8 cellular contexts compared by ENCODE assay signal in genomic region chr19:39846678-39847486, GRCh38. TPM values are rescaled to one million over a fixed set of nuclear protein-coding genes. Genes with fewer than 3 reads are reported as not detected.
A peak's percentile ranks its signal among the peaks of the same experiment; 100 is the strongest.
DNase-seq lines count a peak whose midpoint lies in the region; ATAC-seq and TF ChIP-seq lines count a peak whose summit lies in the region.

No MANE protein-coding gene starts in this region.

- H3K9me3 ChIP-seq in GM23248 (ENCODE audit: low read depth) (no peaks in the 10 kb centered on the region), prostate gland (no peaks in the 10 kb centered on the region)

- H3K9ac ChIP-seq in GM23248, result peak overlapping the region; percentile 88

- H3K9me3 Mint-ChIP-seq in T-cell, result no peaks in the 10 kb centered on the region

- CTCF ChIA-PET in T-cell (lab: Charles Lee), result interaction anchor here in 1 of 2 donors (0.5 to 6.2 kb wide), 6 partner anchors 13 to 1708 kb away, joined by 3 to 69 read pairs (median 12); partner anchors contain the start of genes DYRK1B and PSMC4

- H3K27ac Mint-ChIP-seq in T-cell, result peak overlapping the region; percentile 91 to 95

- H3K9me2 ChIP-seq in GM23248 (ENCODE audit: insufficient read depth), result no peaks in the 10 kb centered on the region

- no peaks in the 10 kb centered on the region for H3F3A ChIP-seq in GM23248 (ENCODE audit: insufficient read depth)

- TF ChIP-seq CTCF in fibroblast of the aortic adventitia (IDR thresholded peaks at IDR 0.05; ENCODE audit: insufficient read depth, low read length) (no peak), prostate gland (IDR thresholded peaks at IDR 0.05) (no peak)

- H3K4me3 ChIP-seq in GM23248 (peak overlapping the region; percentile 92), fibroblast of the aortic adventitia (ENCODE audit: low read depth, low read length) (peak overlapping the region; percentile 64), prostate gland (peak overlapping the region; percentile 60 to 85)

- H3K79me2 ChIP-seq in GM23248 (ENCODE audit: insufficient read depth), result peaks cover 43% of the 10 kb centered on the region

- no peaks in the 10 kb centered on the region for H3K36me3 ChIP-seq in GM23248 (ENCODE audit: low read depth)
- H3K36me3 ChIP-seq in prostate gland, result no peaks in the 10 kb centered on the region

- POLR2A ChIA-PET in T-cell (lab: Charles Lee), result interaction anchor here in 1 of 2 donors (1.3 to 3.0 kb wide), 2 partner anchors 13 to 124 kb away, joined by 5 to 14 read pairs; partner anchors contain the start of genes DYRK1B and PSMC4

- intact Hi-C loops in prostate gland (cut with DNase I), result loop anchor here (5.0 kb wide), 1 partner anchor 125 kb away; the partner anchor contains the start of gene PSMC4

- peaks cover 0 to 3% of the 10 kb centered on the region in 2 donors for H3K27me3 Mint-ChIP-seq in T-cell

- H3K4me1 Mint-ChIP-seq in T-cell, result peaks cover 46 to 50% (median 48%) of the 10 kb centered on the region in 3 donors

- peak overlapping the region; percentile 72 for H3K27ac ChIP-seq in GM23248
- peak overlapping the region; percentile 74 to 86 for H3K27ac ChIP-seq in prostate gland

- DNase-seq in GM23248, result peak; percentile 39
- DNase-seq in T-cell, result no peak
- DNase-seq in fibroblast of the aortic adventitia (ENCODE audit: low read depth), result peak; percentile 15
- no peak for DNase-seq in prostate gland (ENCODE audit: low spot score)
- DNase-seq in Ammon's horn (ENCODE audit: low spot score), result no peak
- DNase-seq in NCI-H446 (lab: John Stamatoyannopoulos, UW), result no peak
- no peak for DNase-seq in NCI-H524 treated with DMSO at 0.1 percent for 48 hours (lab: John Stamatoyannopoulos, UW)

- TF ChIP-seq POLR2A in prostate gland (IDR thresholded peaks at IDR 0.05), result no peak

- no peaks in the 10 kb centered on the region for H3K27me3 ChIP-seq in GM23248 (replicated peaks; ENCODE audit: insufficient read depth)
- no peaks in the 10 kb centered on the region for H3K27me3 ChIP-seq in prostate gland (replicated peaks; ENCODE audit: insufficient read depth)

- 36 to 40% methylated on average over 12 of the region's 12 CpGs for WGBS in GM23248 (ENCODE audit: low coverage in 1 of 2, low lambda C conversion rate in 2 of 2, missing lambda C conversion rate in 2 of 2), 2 experiments
- 45% methylated on average over 12 of the region's 12 CpGs for WGBS in prostate gland

- H3K36me3 Mint-ChIP-seq in T-cell, result no peaks in the 10 kb centered on the region

- H4K20me1 ChIP-seq in GM23248 (ENCODE audit: insufficient read depth), result no peaks in the 10 kb centered on the region

- in situ Hi-C loops in GM23248 (cut with MboI), result no loop called here

- ATAC-seq in T-cell (replicated peaks in 1 of 4), result no peak
- no peak for ATAC-seq in GM18502 (IDR thresholded peaks at IDR 0.05; ENCODE audit: poor library complexity, unreplicated experiment)

- H3K4me2 ChIP-seq in GM23248 (ENCODE audit: unreplicated experiment), result peak overlapping the region; percentile 99

- peak overlapping the region; percentile 99 for H2AFZ ChIP-seq in GM23248

- peak overlapping the region; percentile 83 to 87 (median 87) for H3K4me3 Mint-ChIP-seq in T-cell

- H3K4me1 ChIP-seq in GM23248 (ENCODE audit: insufficient read depth), result peaks cover 21% of the 10 kb centered on the region
- H3K4me1 ChIP-seq in prostate gland (replicated peaks), result peaks cover 6% of the 10 kb centered on the region

RNA-seq across cellular contexts. Expression of gene FBL, which starts 0.7 kb away (rescaled TPM):
- total RNA-seq in GM23248 (2014; rRNA removed; shearing (Covaris generic)), result 59.3 and 66.9 TPM in 2 replicates
- polyA plus RNA-seq in GM23248 (2016; fragmentation: Nextera tagmentation; extraction: Ambion mirVana), result 61.1 and 63.9 TPM in 2 replicates
- total RNA-seq in T-cell, result 100 to 1,000 TPM; 291 to 348 (median 299) TPM
- 105 and 162 TPM in 2 replicates for total RNA-seq in fibroblast of the aortic adventitia (ENCODE audit: low replicate concordance)
- 100 to 1,000 TPM; 139 to 224 TPM for total RNA-seq in prostate gland

RNA-seq across cellular contexts. Expression of gene DYRK1B, which starts 12.9 kb away (rescaled TPM):
- total RNA-seq in GM23248 (2014; rRNA removed; shearing (Covaris generic)), result 9.4 and 11.1 TPM in 2 replicates
- 14.9 and 15.0 TPM in 2 replicates for polyA plus RNA-seq in GM23248 (2016; fragmentation: Nextera tagmentation; extraction: Ambion mirVana)
- total RNA-seq in T-cell, result 10 to 100 TPM; 18.9 to 38.4 (median 28.0) TPM
- 15.5 and 21.8 TPM in 2 replicates for total RNA-seq in fibroblast of the aortic adventitia (ENCODE audit: low replicate concordance)
- 10 to 100 TPM; 18.2 to 48.7 TPM for total RNA-seq in prostate gland

Comparison
In these comparisons a context has a peak if more than half of its experiments do, and no peak if none do; other contexts are left out.
1. DNase-seq: peak in GM23248 (single experiment) and fibroblast of the aortic adventitia (single experiment); none in T-cell (0 of 34), prostate gland (single experiment), Ammon's horn (single experiment), NCI-H446 (0 of 2) and NCI-H524 treated with DMSO at 0.1 percent for 48 hours (single experiment).
2. Peak in every context shown above with its lines, with median percentiles within 50 percentile points of each other: H3K4me3 ChIP-seq.